Comparison of ENCODE assay signal across 22 cellular contexts in genomic region chr3:99330281-99330680, GRCh38.
DNase-seq lines count a peak whose midpoint lies in the region; ATAC-seq and TF ChIP-seq lines count a peak whose summit lies in the region.
"Had no signal": no experiment of that assay in that cellular context is flagged by ENCODE, and none has a peak within 500 bp of the region (broad histone marks: within the 10 kb centered on the region; RNA-seq: fewer than 3 reads in every experiment).

No MANE protein-coding gene starts in this region.

- no peaks in the 10 kb centered on the region for H3K9me3 Mint-ChIP-seq in neural progenitor cell
- H3K9me3 Mint-ChIP-seq in endothelial cell (ENCODE audit: unreplicated experiment): no peaks in the 10 kb centered on the region
- H3K9me3 Mint-ChIP-seq: activated T-helper 1 cell treated with anti-CD3 and anti-CD28 coated beads, Interleukin-12 subunit alpha, Interleukin-12 subunit beta, Interleukin-2, Interleukin-4 antibody, amounts not matched to agents 30 ng/mL and 10 ng/mL and 1 ng/mL, durations not matched to agents 14 hours and 24 hours and 36 hours had no signal

- no peaks in the 10 kb centered on the region for H3F3A ChIP-seq in neural progenitor cell (ENCODE audit: low read depth)

- no peak overlapping the region for H3K4me2 ChIP-seq in neural progenitor cell
- H3K4me2 ChIP-seq: KMS-11 had no signal

- no peaks in the 10 kb centered on the region for H3K4me1 Mint-ChIP-seq in neural progenitor cell
- H3K4me1 Mint-ChIP-seq in endothelial cell (ENCODE audit: unreplicated experiment): peaks cover 7% of the 10 kb centered on the region
- H3K4me1 Mint-ChIP-seq: activated CD4-positive, alpha-beta T cell treated with anti-CD3 and anti-CD28 coated beads for 36 hours; naive thymus-derived CD8-positive, alpha-beta T cell had no signal

- no peak overlapping the region for H3K4me3 ChIP-seq in brain microvascular endothelial cell (ENCODE audit: low read depth, low read length)
- H3K4me3 ChIP-seq in neural progenitor cell: no peak overlapping the region
- H3K4me3 ChIP-seq: transverse colon had no signal

- H3K4me3 Mint-ChIP-seq in neural progenitor cell: no peak overlapping the region
- no peak overlapping the region for H3K4me3 Mint-ChIP-seq in endothelial cell (ENCODE audit: unreplicated experiment)
- H3K4me3 Mint-ChIP-seq: activated CD4-positive, alpha-beta T cell treated with anti-CD3 and anti-CD28 coated beads for 36 hours; activated T-helper 1 cell treated with anti-CD3 and anti-CD28 coated beads, Interleukin-12 subunit alpha, Interleukin-12 subunit beta, Interleukin-2, Interleukin-4 antibody, amounts not matched to agents 30 ng/mL and 10 ng/mL and 1 ng/mL, durations not matched to agents 14 hours and 24 hours and 36 hours; CD8-positive, alpha-beta T cell; naive thymus-derived CD8-positive, alpha-beta T cell had no signal

- in situ Hi-C loops in brain microvascular endothelial cell (cut with HindIII; ENCODE audit: low pct_ligation_motif_present, low sequenced_read_pairs): no loop called here

- H3K27ac Mint-ChIP-seq in neural progenitor cell (no peak overlapping the region), endothelial cell (ENCODE audit: unreplicated experiment) (no peak overlapping the region)
- H3K27ac Mint-ChIP-seq: activated CD4-positive, alpha-beta T cell treated with anti-CD3 and anti-CD28 coated beads for 36 hours; activated naive CD4-positive, alpha-beta T cell treated with anti-CD3 and anti-CD28 coated beads, Interleukin-2, amount 50 U/mL, for 72 hours; activated T-helper 1 cell treated with anti-CD3 and anti-CD28 coated beads, Interleukin-12 subunit alpha, Interleukin-12 subunit beta, Interleukin-2, Interleukin-4 antibody, amounts not matched to agents 30 ng/mL and 10 ng/mL and 1 ng/mL, durations not matched to agents 14 hours and 24 hours and 36 hours; CD8-positive, alpha-beta T cell; naive thymus-derived CD8-positive, alpha-beta T cell had no signal

- TF ChIP-seq CTCF in brain microvascular endothelial cell (IDR thresholded peaks at IDR 0.05; ENCODE audit: low read depth, low read length, missing control alignments) (no peak), neural progenitor cell (IDR thresholded peaks at IDR 0.05) (no peak), endothelial cell (IDR thresholded peaks at IDR 0.05; ENCODE audit: unreplicated experiment) (no peak)

- H3K9ac ChIP-seq in neural progenitor cell: no peak overlapping the region
- H3K9ac ChIP-seq: KMS-11 had no signal

- peak overlapping the region; percentile 29 for H3K27ac ChIP-seq in brain microvascular endothelial cell
- H3K27ac ChIP-seq in neural progenitor cell: no peak overlapping the region
- H3K27ac ChIP-seq: KMS-11, transverse colon had no signal

- no peaks in the 10 kb centered on the region for H3K4me1 ChIP-seq in neural progenitor cell
- H3K4me1 ChIP-seq: transverse colon had no signal

- H3K9me3 ChIP-seq in neural progenitor cell (ENCODE audit: low read depth): no peaks in the 10 kb centered on the region
- H3K9me3 ChIP-seq: transverse colon had no signal

- no peaks in the 10 kb centered on the region for H3K36me3 ChIP-seq in brain microvascular endothelial cell (replicated peaks)
- no peaks in the 10 kb centered on the region for H3K36me3 ChIP-seq in neural progenitor cell
- H3K36me3 ChIP-seq: transverse colon had no signal

- no peaks in the 10 kb centered on the region for H3K27me3 ChIP-seq in brain microvascular endothelial cell (replicated peaks)
- no peaks in the 10 kb centered on the region for H3K27me3 ChIP-seq in neural progenitor cell
- H3K27me3 ChIP-seq: transverse colon had no signal

- H3K79me2 ChIP-seq in neural progenitor cell (ENCODE audit: low read depth): no peaks in the 10 kb centered on the region

- ATAC-seq in HG02884 (IDR thresholded peaks at IDR 0.05; ENCODE audit: unreplicated experiment): no peak
- ATAC-seq in GM18909 (IDR thresholded peaks at IDR 0.05; ENCODE audit: poor library complexity, unreplicated experiment): no peak
- ATAC-seq: activated CD4-positive, alpha-beta T cell treated with anti-CD3 and anti-CD28 coated beads for 36 hours; activated naive CD4-positive, alpha-beta T cell treated with anti-CD3 and anti-CD28 coated beads, Interleukin-2, amount 50 U/mL, for 72 hours; CD8-positive, alpha-beta T cell; naive thymus-derived CD8-positive, alpha-beta T cell had no signal

- H3K27me3 Mint-ChIP-seq in neural progenitor cell (ENCODE audit: insufficient read depth, low read depth): no peaks in the 10 kb centered on the region
- H3K27me3 Mint-ChIP-seq in endothelial cell (ENCODE audit: unreplicated experiment): no peaks in the 10 kb centered on the region

- peak overlapping the region; percentile 23 for H2AFZ ChIP-seq in neural progenitor cell (replicated peaks)

- no peaks in the 10 kb centered on the region for H4K20me1 ChIP-seq in neural progenitor cell (ENCODE audit: low read depth)

- DNase-seq in GM03348 (ENCODE audit: low spot score) (peak; percentile 15), OCI-M2 (lab: John Stamatoyannopoulos, UW; ENCODE audit: unreplicated experiment) (peak; percentile 33), brain microvascular endothelial cell (peak; percentile 49), neural progenitor cell (ENCODE audit: low spot score) (no peak), NCI-H510A treated with DMSO at 0.1 percent for 48 hours (lab: John Stamatoyannopoulos, UW) (no peak), endothelial cell (ENCODE audit: low spot score) (no peak)
- DNase-seq: activated CD4-positive, alpha-beta T cell treated with anti-CD3 and anti-CD28 coated beads for 36 hours; CD8-positive, alpha-beta T cell; DMS53; mesendoderm; naive thymus-derived CD8-positive, alpha-beta T cell; NCI-H1092 treated with DMSO at 0.1 percent for 48 hours; NCI-H2081 treated with DMSO at 0.1 percent for 48 hours; NCI-H524; stimulated activated CD4-positive, alpha-beta T cell treated with anti-CD3 and anti-CD28 coated beads, Interleukin-2, amount 100 ng/mL, for 24 hours; stimulated activated naive CD4-positive, alpha-beta T cell treated with Interleukin-2 at 50 U/mL for 16 hours; transverse colon had no signal

- H3K36me3 Mint-ChIP-seq in neural progenitor cell (no peaks in the 10 kb centered on the region), endothelial cell (ENCODE audit: low read depth, unreplicated experiment) (no peaks in the 10 kb centered on the region)
- H3K36me3 Mint-ChIP-seq: activated naive CD4-positive, alpha-beta T cell treated with anti-CD3 and anti-CD28 coated beads, Interleukin-2, amount 50 U/mL, for 72 hours; CD8-positive, alpha-beta T cell; naive thymus-derived CD8-positive, alpha-beta T cell had no signal

Comparison
In these comparisons a context has a peak if more than half of its experiments do, and no peak if none do; other contexts are left out.
1. DNase-seq: peak in GM03348 (single experiment), OCI-M2 (single experiment) and brain microvascular endothelial cell (single experiment); none in neural progenitor cell (single experiment), NCI-H510A treated with DMSO at 0.1 percent for 48 hours (single experiment) and endothelial cell (single experiment).